In genomic region chr9:97906236-97906831, GRCh38 we compare ENCODE assay signal across 11 cellular contexts. TPM values are rescaled to one million over a fixed set of nuclear protein-coding genes. Genes with fewer than 3 reads are reported as not detected.
A peak's percentile ranks its signal among the peaks of the same experiment; 100 is the strongest.
DNase-seq lines count a peak whose midpoint lies in the region; ATAC-seq and TF ChIP-seq lines count a peak whose summit lies in the region.
"Had no signal": no experiment of that assay in that cellular context is flagged by ENCODE, and none has a peak within 500 bp of the region (broad histone marks: within the 10 kb centered on the region; RNA-seq: fewer than 3 reads in every experiment).

No MANE protein-coding gene starts in this region.

- H3K27me3 ChIP-seq in mesenchymal stem cell (ENCODE audit: control insufficient read depth in 1 of 2, insufficient read depth in 1 of 2, low read length in 2 of 2): no peaks in the 10 kb centered on the region

- peak overlapping the region; percentile 81 to 90 for H3K27ac Mint-ChIP-seq in activated naive CD4-positive, alpha-beta T cell treated with anti-CD3 and anti-CD28 coated beads, Interleukin-2, amount 50 U/mL, for 72 hours
- H3K27ac Mint-ChIP-seq: WTC11 had no signal

- no peak overlapping the region for H3K4me2 ChIP-seq in mesenchymal stem cell (ENCODE audit: low read length, poor library complexity, severe bottlenecking)

- H2BK120ac ChIP-seq in mesenchymal stem cell (ENCODE audit: low read depth, low read length): no peak overlapping the region

- no peaks in the 10 kb centered on the region for H3K9me3 ChIP-seq in mesenchymal stem cell (ENCODE audit: control insufficient read depth, low read length)

- TF ChIP-seq CTCF in AG10803 (conservative IDR thresholded peaks at IDR 0.05; ENCODE audit: low read length): no peak

- peaks cover 29% of the 10 kb centered on the region for H3K79me1 ChIP-seq in mesenchymal stem cell (replicated peaks; ENCODE audit: low read length, poor library complexity, severe bottlenecking)

- no peak overlapping the region for H3K4me3 ChIP-seq in AG10803 (ENCODE audit: low read length)
- H3K4me3 ChIP-seq in mesenchymal stem cell (ENCODE audit: insufficient read depth in 1 of 2, low read depth in 1 of 2, low read length in 2 of 2): no peak overlapping the region

- no peak overlapping the region for H3K14ac ChIP-seq in mesenchymal stem cell (ENCODE audit: low read length in 2 of 2)

- no peak overlapping the region for H2AK5ac ChIP-seq in mesenchymal stem cell (ENCODE audit: low read length, severe bottlenecking)

- no peak overlapping the region for H4K8ac ChIP-seq in mesenchymal stem cell (ENCODE audit: low read length)

- DNase-seq in AG10803 (ENCODE audit: low read depth) (peak; percentile 43), NOMO-1 treated with dmso at 0.1 percent for 144 hours (lab: John Stamatoyannopoulos, UW; ENCODE audit: unreplicated experiment) (peak; percentile 89), mesenchymal stem cell (no peak), cortex of kidney (lab: John Stamatoyannopoulos, UW) (no peak), NCI-H345 (lab: John Stamatoyannopoulos, UW) (no peak), SHP77 treated with DMSO at 0.1 percent for 48 hours (lab: John Stamatoyannopoulos, UW) (no peak), hepatic stellate cell (ENCODE audit: low spot score) (no peak)
- DNase-seq in activated naive CD4-positive, alpha-beta T cell treated with anti-CD3 and anti-CD28 coated beads, Interleukin-2, amount 50 U/mL, for 72 hours (ENCODE audit: low spot score in 2 of 2): peak in 1 of 2 donors; percentile 62

- no peak overlapping the region for H3K27ac ChIP-seq in mesenchymal stem cell (ENCODE audit: low read length, poor library complexity, severe bottlenecking)

- H3K4me1 ChIP-seq in mesenchymal stem cell (ENCODE audit: control insufficient read depth, insufficient read depth, low read depth, low read length): peaks cover 1% of the 10 kb centered on the region

- no peak overlapping the region for H2BK5ac ChIP-seq in mesenchymal stem cell (ENCODE audit: low read depth, low read length, poor library complexity, severe bottlenecking)

- peaks cover 6 to 14% of the 10 kb centered on the region in 2 donors for H3K36me3 Mint-ChIP-seq in activated naive CD4-positive, alpha-beta T cell treated with anti-CD3 and anti-CD28 coated beads, Interleukin-2, amount 50 U/mL, for 72 hours

- H3K36me3 ChIP-seq in mesenchymal stem cell (ENCODE audit: control insufficient read depth in 1 of 2, insufficient read depth in 2 of 2, low read depth in 1 of 2, low read length in 2 of 2): peaks cover 31 to 43% of the 10 kb centered on the region in 2 experiments

- H2BK15ac ChIP-seq in mesenchymal stem cell (ENCODE audit: low read depth, poor library complexity, severe bottlenecking): no peak overlapping the region

- no peak overlapping the region for H2BK12ac ChIP-seq in mesenchymal stem cell (ENCODE audit: low read length in 2 of 2)

- H4K91ac ChIP-seq in mesenchymal stem cell (ENCODE audit: low read length): no peak overlapping the region

- H2AFZ ChIP-seq in mesenchymal stem cell (ENCODE audit: low read depth, low read length): no peak overlapping the region

- H3K18ac ChIP-seq in mesenchymal stem cell (ENCODE audit: low read depth in 1 of 2, low read length in 2 of 2): no peak overlapping the region

- no peak overlapping the region for H3K23ac ChIP-seq in mesenchymal stem cell (ENCODE audit: low read length in 2 of 2)

- peak; percentile 19 to 57 for ATAC-seq in activated naive CD4-positive, alpha-beta T cell treated with anti-CD3 and anti-CD28 coated beads, Interleukin-2, amount 50 U/mL, for 72 hours
- ATAC-seq: WTC11 had no signal

- 96% methylated on average over 8 of the region's 12 CpGs for WGBS in mesenchymal stem cell

- no peaks in the 10 kb centered on the region for H3K9me3 Mint-ChIP-seq in activated naive CD4-positive, alpha-beta T cell treated with anti-CD3 and anti-CD28 coated beads, Interleukin-2, amount 50 U/mL, for 72 hours
- H3K9me3 Mint-ChIP-seq: WTC11 had no signal

- H3K9ac ChIP-seq in mesenchymal stem cell (ENCODE audit: low read length): peak overlapping the region; percentile 56

- no peak overlapping the region for H3K4ac ChIP-seq in mesenchymal stem cell (ENCODE audit: low read depth in 1 of 2, low read length in 2 of 2)

RNA-seq across cellular contexts. Expression of gene TRMO, which starts 16.0 kb away (rescaled TPM):
- 10 to 100 TPM; 16.3 to 16.9 TPM for total RNA-seq in activated naive CD4-positive, alpha-beta T cell treated with anti-CD3 and anti-CD28 coated beads, Interleukin-2, amount 50 U/mL, for 72 hours
- polyA plus RNA-seq in mesenchymal stem cell (2013, experiment 1 of 2): 9.9 TPM
- polyA plus RNA-seq in mesenchymal stem cell (2013, experiment 2 of 2): 9.7 TPM

RNA-seq across cellular contexts. Expression of gene HEMGN, which starts 31.6 kb away (rescaled TPM):
- 1 to 10 TPM; 1.9 to 2.1 TPM for total RNA-seq in activated naive CD4-positive, alpha-beta T cell treated with anti-CD3 and anti-CD28 coated beads, Interleukin-2, amount 50 U/mL, for 72 hours
- not detected for polyA plus RNA-seq in mesenchymal stem cell (2013, experiment 1 of 2)
- not detected for polyA plus RNA-seq in mesenchymal stem cell (2013, experiment 2 of 2)
- total RNA-seq: LHCN-M2, renal cortical epithelial cell had no signal

RNA-seq across cellular contexts. Expression of gene FOXE1, which starts 53.3 kb away (rescaled TPM):
- total RNA-seq in activated naive CD4-positive, alpha-beta T cell treated with anti-CD3 and anti-CD28 coated beads, Interleukin-2, amount 50 U/mL, for 72 hours: under 1 TPM; 0.06 to 0.07 TPM
- not detected for polyA plus RNA-seq in mesenchymal stem cell (2013, experiment 1 of 2)
- polyA plus RNA-seq in mesenchymal stem cell (2013, experiment 2 of 2): not detected
- total RNA-seq: LHCN-M2 had no signal

Comparison
In these comparisons a context has a peak if more than half of its experiments do, and no peak if none do; other contexts are left out.
1. DNase-seq: peak in AG10803 (single experiment) and NOMO-1 treated with dmso at 0.1 percent for 144 hours (single experiment); none in mesenchymal stem cell (single experiment), cortex of kidney (single experiment), NCI-H345 (single experiment), SHP77 treated with DMSO at 0.1 percent for 48 hours (single experiment) and hepatic stellate cell (single experiment).